In genomic region chr7:152463714-152464311, GRCh38 we compare ENCODE assay signal across 8 cellular contexts. TPM values are rescaled to one million over a fixed set of nuclear protein-coding genes. Genes with fewer than 3 reads are reported as not detected.
DNase-seq lines count a peak whose midpoint lies in the region; ATAC-seq and TF ChIP-seq lines count a peak whose summit lies in the region.

No MANE protein-coding gene starts in this region.

- intact Hi-C loops in PC-3 (cut with micrococcal nuclease) = loop anchor here (1.0 to 10.0 kb wide), 4 partner anchors 27 to 296 kb away; partner anchors contain the start of gene XRCC2

- H2AFZ ChIP-seq in PC-3 (ENCODE audit: low read length) = peak overlapping the region; percentile 94

- ATAC-seq in GM21717 (IDR thresholded peaks at IDR 0.05; ENCODE audit: unreplicated experiment) = peak; percentile 88
- peak; percentile 81 for ATAC-seq in PC-3
- peak; percentile 91 to 92 for ATAC-seq in activated T-cell treated with anti-CD3 and anti-CD28 coated beads, Interleukin-2, amount 50 U/mL, for 4 hours
- ATAC-seq in esophagus mucosa = peak; percentile 99

- H3K9me3 Mint-ChIP-seq in activated T-cell treated with anti-CD3 and anti-CD28 coated beads, Interleukin-2, amount 50 U/mL, for 4 hours = no peaks in the 10 kb centered on the region

- peak overlapping the region; percentile 91 for H3K9ac ChIP-seq in PC-3 (ENCODE audit: low read length)
- H3K9ac ChIP-seq in muscle layer of colon (ENCODE audit: low read length) = no peak overlapping the region

- H3K4me1 Mint-ChIP-seq in activated T-cell treated with anti-CD3 and anti-CD28 coated beads, Interleukin-2, amount 50 U/mL, for 4 hours (ENCODE audit: low read depth) = peaks cover 11% of the 10 kb centered on the region

- H3K4me3 Mint-ChIP-seq in activated T-cell treated with anti-CD3 and anti-CD28 coated beads, Interleukin-2, amount 50 U/mL, for 4 hours = peak overlapping the region; percentile 93

- H3F3A ChIP-seq in PC-3 (ENCODE audit: low read length, unreplicated experiment) = no peaks in the 10 kb centered on the region

- TF ChIP-seq CTCF in PC-3 (conservative IDR thresholded peaks at IDR 0.05; ENCODE audit: low read depth, low read length) = no peak

- no peaks in the 10 kb centered on the region for H3K36me3 ChIP-seq in PC-3 (ENCODE audit: low read depth, low read length)
- no peaks in the 10 kb centered on the region for H3K36me3 ChIP-seq in muscle layer of colon (ENCODE audit: insufficient read depth, low read length)

- peak overlapping the region; percentile 82 for H3K4me3 ChIP-seq in Jurkat, Clone E6-1 (ENCODE audit: low read length)
- H3K4me3 ChIP-seq in PC-3 (ENCODE audit: low read length) (peak overlapping the region; percentile 91), muscle layer of colon (ENCODE audit: low read depth in 1 of 2, low read length in 2 of 2) (peak overlapping the region; percentile 85 to 97)

- no peaks in the 10 kb centered on the region for H3K27me3 Mint-ChIP-seq in activated T-cell treated with anti-CD3 and anti-CD28 coated beads, Interleukin-2, amount 50 U/mL, for 4 hours (ENCODE audit: low read depth)

- CTCF ChIA-PET in PC-3 (lab: Charles Lee) = interaction anchor here (0.6 kb wide), 1 partner anchor 243 kb away, joined by 4 read pairs; no protein-coding TSS in a partner anchor

- H3K9me2 ChIP-seq in PC-3 (replicated peaks; ENCODE audit: low read length) = no peaks in the 10 kb centered on the region

- no peaks in the 10 kb centered on the region for H3K36me3 Mint-ChIP-seq in activated T-cell treated with anti-CD3 and anti-CD28 coated beads, Interleukin-2, amount 50 U/mL, for 4 hours (ENCODE audit: insufficient read depth)

- peak overlapping the region; percentile 85 for H3K27ac ChIP-seq in PC-3 (ENCODE audit: low read length)
- H3K27ac ChIP-seq in muscle layer of colon (ENCODE audit: low read depth, low read length) = peak overlapping the region; percentile 99

- BruUV-seq in PC-3 (replicated peaks; lab: Mats Ljungman, UMichigan) = no TSS peak

- H3K27me3 ChIP-seq in PC-3 (ENCODE audit: low read length) (no peaks in the 10 kb centered on the region), muscle layer of colon (ENCODE audit: control insufficient read depth in 1 of 2, insufficient read depth in 2 of 2, low read length in 2 of 2) (no peaks in the 10 kb centered on the region)

- peak; percentile 100 for DNase-seq in DMS53 (lab: John Stamatoyannopoulos, UW)
- DNase-seq in Jurkat, Clone E6-1 (ENCODE audit: low read depth, low spot score) = peak; percentile 98
- peak; percentile 98 for DNase-seq in PC-3
- DNase-seq in activated T-cell treated with anti-CD3 and anti-CD28 coated beads, Interleukin-2, amount 50 U/mL, for 4 hours = peak; percentile 100
- DNase-seq in stimulated activated CD8-positive, alpha-beta memory T cell treated with anti-CD3 and anti-CD28 coated beads, Interleukin-7, amount 100 ng/mL, for 1 hour (ENCODE audit: low read depth in 2 of 2) = peak; percentile 100

- H3K9me3 ChIP-seq in PC-3 (ENCODE audit: low read length) = no peaks in the 10 kb centered on the region
- no peaks in the 10 kb centered on the region for H3K9me3 ChIP-seq in muscle layer of colon (ENCODE audit: low read length)

- peaks cover 8% of the 10 kb centered on the region; the same call in 1 of the 2 replicates for H3K79me2 ChIP-seq in PC-3 (ENCODE audit: low read length)

- H3K4me2 ChIP-seq in PC-3 (ENCODE audit: low read length) = peak overlapping the region; percentile 100

- H4K20me1 ChIP-seq in PC-3 (ENCODE audit: low read length) = no peaks in the 10 kb centered on the region

- POLR2A ChIA-PET in PC-3 (lab: Charles Lee; ENCODE audit: unreplicated experiment) = interaction anchor here (0.6 kb wide), 2 partner anchors 805 to 1123 kb away, joined by 3 read pairs; no protein-coding TSS in a partner anchor

- peaks cover 12% of the 10 kb centered on the region; the same call in 1 of the 2 replicates for H3K4me1 ChIP-seq in PC-3 (ENCODE audit: insufficient read depth, low read length)
- peaks cover 28% of the 10 kb centered on the region for H3K4me1 ChIP-seq in muscle layer of colon (ENCODE audit: insufficient read depth, low read length)

RNA-seq across cellular contexts. Expression of gene KMT2C, which starts 28.0 kb away (rescaled TPM):
- 20.3 TPM for polyA plus RNA-seq in Jurkat, Clone E6-1 (2012; ENCODE audit: insufficient read depth, insufficient read length)
- total RNA-seq in PC-3 (2014; rRNA removed) (15.3 and 28.5 TPM in 2 replicates), esophagus mucosa (48.2 TPM)
- 10 to 100 TPM; 41.6 to 48.5 (median 41.6) TPM for total RNA-seq in activated T-cell treated with anti-CD3 and anti-CD28 coated beads, Interleukin-2, amount 50 U/mL, for 4 hours

Comparison
In these comparisons a context has a peak if more than half of its experiments do, and no peak if none do; other contexts are left out.
1. Peak in every context shown above with its lines: DNase-seq, ATAC-seq, H3K4me3 ChIP-seq and H3K27ac ChIP-seq.